ENCODE assay signal across 1 cellular context in the genomic region with DNA sequence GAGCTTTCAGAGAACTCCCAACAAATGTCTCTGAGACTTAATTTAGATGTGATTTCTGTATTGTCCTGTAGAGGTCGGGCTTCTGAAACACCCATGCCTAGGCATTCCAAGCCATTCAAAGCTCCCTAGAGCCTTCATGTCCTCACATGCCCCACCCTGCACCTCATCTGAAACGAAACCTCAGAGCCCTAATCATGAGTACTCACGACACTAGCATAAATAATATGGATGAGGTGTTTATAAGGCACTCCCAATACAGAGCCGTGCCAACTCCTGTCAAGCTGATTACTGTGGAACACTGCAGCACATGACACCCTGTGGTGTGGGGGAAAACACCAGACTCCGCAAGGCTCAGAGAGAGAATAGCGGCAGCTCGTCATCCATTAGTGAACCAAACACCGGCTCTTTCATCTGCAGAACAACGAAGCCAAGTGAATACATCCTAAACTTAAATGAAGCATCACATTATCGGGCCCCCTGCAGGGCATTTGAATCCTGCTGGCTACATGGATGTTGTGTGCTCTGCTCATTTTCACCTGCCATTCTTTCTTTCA.
TF ChIP-seq lines count a peak whose summit lies in the region.

No MANE protein-coding gene starts in this region.

TF ChIP-seq in HEK293, 187 proteins besides CTCF, POLR2A, EP300 and RAD21 (continued from another document and continues in another):
- no peak for TF ChIP-seq HOXD13 (CRISPR knock-in tag; IDR thresholded peaks at IDR 0.05; ENCODE audit: borderline replicate concordance)
- no peak for TF ChIP-seq ZNF549 (tag by site-specific recombination; IDR thresholded peaks at IDR 0.05)
- TF ChIP-seq ZBTB48 (tag by site-specific recombination; IDR thresholded peaks at IDR 0.05): peak; percentile 94
- TF ChIP-seq ZNF501 (tag by site-specific recombination; IDR thresholded peaks at IDR 0.05): peak; percentile 70; the same call in 1 of the 2 replicates
- 0 out of 2 replicates have a peak, but pooled peaks have one; percentile 5 for TF ChIP-seq ZNF335 (tag by site-specific recombination; conservative IDR thresholded peaks at IDR 0.05)
- peak; percentile 72 for TF ChIP-seq KLF1 (tag by site-specific recombination; IDR thresholded peaks at IDR 0.05)
- TF ChIP-seq ZNF623 (tag by site-specific recombination; IDR thresholded peaks at IDR 0.05): no peak
- peak; percentile 87 for TF ChIP-seq ZNF2 (tag by site-specific recombination; IDR thresholded peaks at IDR 0.05)
- TF ChIP-seq ZNF184 (tag by site-specific recombination; IDR thresholded peaks at IDR 0.05): peak; percentile 78; the same call in 1 of the 2 replicates
- no peak for TF ChIP-seq ZNF239 (tag by site-specific recombination; IDR thresholded peaks at IDR 0.05)
- TF ChIP-seq ZNF658 (tag by site-specific recombination; IDR thresholded peaks at IDR 0.05): no peak
- TF ChIP-seq, protein P1, sequence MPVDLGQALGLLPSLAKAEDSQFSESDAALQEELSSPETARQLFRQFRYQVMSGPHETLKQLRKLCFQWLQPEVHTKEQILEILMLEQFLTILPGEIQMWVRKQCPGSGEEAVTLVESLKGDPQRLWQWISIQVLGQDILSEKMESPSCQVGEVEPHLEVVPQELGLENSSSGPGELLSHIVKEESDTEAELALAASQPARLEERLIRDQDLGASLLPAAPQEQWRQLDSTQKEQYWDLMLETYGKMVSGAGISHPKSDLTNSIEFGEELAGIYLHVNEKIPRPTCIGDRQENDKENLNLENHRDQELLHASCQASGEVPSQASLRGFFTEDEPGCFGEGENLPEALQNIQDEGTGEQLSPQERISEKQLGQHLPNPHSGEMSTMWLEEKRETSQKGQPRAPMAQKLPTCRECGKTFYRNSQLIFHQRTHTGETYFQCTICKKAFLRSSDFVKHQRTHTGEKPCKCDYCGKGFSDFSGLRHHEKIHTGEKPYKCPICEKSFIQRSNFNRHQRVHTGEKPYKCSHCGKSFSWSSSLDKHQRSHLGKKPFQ (tag by site-specific recombination; IDR thresholded peaks at IDR 0.05): 0 out of 2 replicates have a peak, but pooled peaks have one; percentile 19
- TF ChIP-seq, protein P2, sequence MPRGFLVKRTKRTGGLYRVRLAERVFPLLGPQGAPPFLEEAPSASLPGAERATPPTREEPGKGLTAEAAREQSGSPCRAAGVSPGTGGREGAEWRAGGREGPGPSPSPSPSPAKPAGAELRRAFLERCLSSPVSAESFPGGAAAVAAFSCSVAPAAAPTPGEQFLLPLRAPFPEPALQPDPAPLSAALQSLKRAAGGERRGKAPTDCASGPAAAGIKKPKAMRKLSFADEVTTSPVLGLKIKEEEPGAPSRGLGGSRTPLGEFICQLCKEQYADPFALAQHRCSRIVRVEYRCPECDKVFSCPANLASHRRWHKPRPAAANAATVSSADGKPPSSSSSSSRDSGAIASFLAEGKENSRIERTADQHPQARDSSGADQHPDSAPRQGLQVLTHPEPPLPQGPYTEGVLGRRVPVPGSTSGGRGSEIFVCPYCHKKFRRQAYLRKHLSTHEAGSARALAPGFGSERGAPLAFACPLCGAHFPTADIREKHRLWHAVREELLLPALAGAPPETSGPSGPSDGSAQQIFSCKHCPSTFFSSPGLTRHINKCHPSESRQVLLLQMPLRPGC (tag by site-specific recombination; IDR thresholded peaks at IDR 0.05): peak; percentile 85
- TF ChIP-seq ZNF596 (tag by site-specific recombination; IDR thresholded peaks at IDR 0.05): 0 out of 2 replicates have a peak, but pooled peaks have one; percentile 26
- TF ChIP-seq ZNF292 (tag by site-specific recombination; IDR thresholded peaks at IDR 0.05; ENCODE audit: borderline replicate concordance, low read depth): no peak
- TF ChIP-seq, protein P3, sequence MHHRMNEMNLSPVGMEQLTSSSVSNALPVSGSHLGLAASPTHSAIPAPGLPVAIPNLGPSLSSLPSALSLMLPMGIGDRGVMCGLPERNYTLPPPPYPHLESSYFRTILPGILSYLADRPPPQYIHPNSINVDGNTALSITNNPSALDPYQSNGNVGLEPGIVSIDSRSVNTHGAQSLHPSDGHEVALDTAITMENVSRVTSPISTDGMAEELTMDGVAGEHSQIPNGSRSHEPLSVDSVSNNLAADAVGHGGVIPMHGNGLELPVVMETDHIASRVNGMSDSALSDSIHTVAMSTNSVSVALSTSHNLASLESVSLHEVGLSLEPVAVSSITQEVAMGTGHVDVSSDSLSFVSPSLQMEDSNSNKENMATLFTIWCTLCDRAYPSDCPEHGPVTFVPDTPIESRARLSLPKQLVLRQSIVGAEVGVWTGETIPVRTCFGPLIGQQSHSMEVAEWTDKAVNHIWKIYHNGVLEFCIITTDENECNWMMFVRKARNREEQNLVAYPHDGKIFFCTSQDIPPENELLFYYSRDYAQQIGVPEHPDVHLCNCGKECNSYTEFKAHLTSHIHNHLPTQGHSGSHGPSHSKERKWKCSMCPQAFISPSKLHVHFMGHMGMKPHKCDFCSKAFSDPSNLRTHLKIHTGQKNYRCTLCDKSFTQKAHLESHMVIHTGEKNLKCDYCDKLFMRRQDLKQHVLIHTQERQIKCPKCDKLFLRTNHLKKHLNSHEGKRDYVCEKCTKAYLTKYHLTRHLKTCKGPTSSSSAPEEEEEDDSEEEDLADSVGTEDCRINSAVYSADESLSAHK (tag by site-specific recombination; IDR thresholded peaks at IDR 0.05): peak; percentile 77
- no peak for TF ChIP-seq ZNF404 (tag by site-specific recombination; IDR thresholded peaks at IDR 0.05)
- TF ChIP-seq ZFHX2 (tag by site-specific recombination; conservative IDR thresholded peaks at IDR 0.05): no peak
- TF ChIP-seq, protein P4, sequence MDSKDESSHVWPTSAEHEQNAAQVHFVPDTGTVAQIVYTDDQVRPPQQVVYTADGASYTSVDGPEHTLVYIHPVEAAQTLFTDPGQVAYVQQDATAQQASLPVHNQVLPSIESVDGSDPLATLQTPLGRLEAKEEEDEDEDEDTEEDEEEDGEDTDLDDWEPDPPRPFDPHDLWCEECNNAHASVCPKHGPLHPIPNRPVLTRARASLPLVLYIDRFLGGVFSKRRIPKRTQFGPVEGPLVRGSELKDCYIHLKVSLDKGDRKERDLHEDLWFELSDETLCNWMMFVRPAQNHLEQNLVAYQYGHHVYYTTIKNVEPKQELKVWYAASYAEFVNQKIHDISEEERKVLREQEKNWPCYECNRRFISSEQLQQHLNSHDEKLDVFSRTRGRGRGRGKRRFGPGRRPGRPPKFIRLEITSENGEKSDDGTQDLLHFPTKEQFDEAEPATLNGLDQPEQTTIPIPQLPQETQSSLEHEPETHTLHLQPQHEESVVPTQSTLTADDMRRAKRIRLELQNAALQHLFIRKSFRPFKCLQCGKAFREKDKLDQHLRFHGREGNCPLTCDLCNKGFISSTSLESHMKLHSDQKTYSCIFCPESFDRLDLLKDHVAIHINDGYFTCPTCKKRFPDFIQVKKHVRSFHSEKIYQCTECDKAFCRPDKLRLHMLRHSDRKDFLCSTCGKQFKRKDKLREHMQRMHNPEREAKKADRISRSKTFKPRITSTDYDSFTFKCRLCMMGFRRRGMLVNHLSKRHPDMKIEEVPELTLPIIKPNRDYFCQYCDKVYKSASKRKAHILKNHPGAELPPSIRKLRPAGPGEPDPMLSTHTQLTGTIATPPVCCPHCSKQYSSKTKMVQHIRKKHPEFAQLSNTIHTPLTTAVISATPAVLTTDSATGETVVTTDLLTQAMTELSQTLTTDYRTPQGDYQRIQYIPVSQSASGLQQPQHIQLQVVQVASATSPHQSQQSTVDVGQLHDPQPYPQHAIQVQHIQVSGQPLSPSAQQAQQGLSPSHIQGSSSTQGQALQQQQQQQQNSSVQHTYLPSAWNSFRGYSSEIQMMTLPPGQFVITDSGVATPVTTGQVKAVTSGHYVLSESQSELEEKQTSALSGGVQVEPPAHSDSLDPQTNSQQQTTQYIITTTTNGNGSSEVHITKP (tag by site-specific recombination; IDR thresholded peaks at IDR 0.05): peak; percentile 57
- TF ChIP-seq MYNN (tag by site-specific recombination; IDR thresholded peaks at IDR 0.05; ENCODE audit: borderline replicate concordance): no peak
- TF ChIP-seq, protein P5, sequence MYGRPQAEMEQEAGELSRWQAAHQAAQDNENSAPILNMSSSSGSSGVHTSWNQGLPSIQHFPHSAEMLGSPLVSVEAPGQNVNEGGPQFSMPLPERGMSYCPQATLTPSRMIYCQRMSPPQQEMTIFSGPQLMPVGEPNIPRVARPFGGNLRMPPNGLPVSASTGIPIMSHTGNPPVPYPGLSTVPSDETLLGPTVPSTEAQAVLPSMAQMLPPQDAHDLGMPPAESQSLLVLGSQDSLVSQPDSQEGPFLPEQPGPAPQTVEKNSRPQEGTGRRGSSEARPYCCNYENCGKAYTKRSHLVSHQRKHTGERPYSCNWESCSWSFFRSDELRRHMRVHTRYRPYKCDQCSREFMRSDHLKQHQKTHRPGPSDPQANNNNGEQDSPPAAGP (tag by site-specific recombination; IDR thresholded peaks at IDR 0.05): peak; percentile 73; the same call in 1 of the 2 replicates
- TF ChIP-seq, protein P6, sequence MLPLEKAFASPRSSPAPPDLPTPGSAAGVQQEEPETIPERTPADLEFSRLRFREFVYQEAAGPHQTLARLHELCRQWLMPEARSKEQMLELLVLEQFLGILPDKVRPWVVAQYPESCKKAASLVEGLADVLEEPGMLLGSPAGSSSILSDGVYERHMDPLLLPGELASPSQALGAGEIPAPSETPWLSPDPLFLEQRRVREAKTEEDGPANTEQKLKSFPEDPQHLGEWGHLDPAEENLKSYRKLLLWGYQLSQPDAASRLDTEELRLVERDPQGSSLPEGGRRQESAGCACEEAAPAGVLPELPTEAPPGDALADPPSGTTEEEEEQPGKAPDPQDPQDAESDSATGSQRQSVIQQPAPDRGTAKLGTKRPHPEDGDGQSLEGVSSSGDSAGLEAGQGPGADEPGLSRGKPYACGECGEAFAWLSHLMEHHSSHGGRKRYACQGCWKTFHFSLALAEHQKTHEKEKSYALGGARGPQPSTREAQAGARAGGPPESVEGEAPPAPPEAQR (tag by site-specific recombination; IDR thresholded peaks at IDR 0.05): no peak
- TF ChIP-seq, protein P7, sequence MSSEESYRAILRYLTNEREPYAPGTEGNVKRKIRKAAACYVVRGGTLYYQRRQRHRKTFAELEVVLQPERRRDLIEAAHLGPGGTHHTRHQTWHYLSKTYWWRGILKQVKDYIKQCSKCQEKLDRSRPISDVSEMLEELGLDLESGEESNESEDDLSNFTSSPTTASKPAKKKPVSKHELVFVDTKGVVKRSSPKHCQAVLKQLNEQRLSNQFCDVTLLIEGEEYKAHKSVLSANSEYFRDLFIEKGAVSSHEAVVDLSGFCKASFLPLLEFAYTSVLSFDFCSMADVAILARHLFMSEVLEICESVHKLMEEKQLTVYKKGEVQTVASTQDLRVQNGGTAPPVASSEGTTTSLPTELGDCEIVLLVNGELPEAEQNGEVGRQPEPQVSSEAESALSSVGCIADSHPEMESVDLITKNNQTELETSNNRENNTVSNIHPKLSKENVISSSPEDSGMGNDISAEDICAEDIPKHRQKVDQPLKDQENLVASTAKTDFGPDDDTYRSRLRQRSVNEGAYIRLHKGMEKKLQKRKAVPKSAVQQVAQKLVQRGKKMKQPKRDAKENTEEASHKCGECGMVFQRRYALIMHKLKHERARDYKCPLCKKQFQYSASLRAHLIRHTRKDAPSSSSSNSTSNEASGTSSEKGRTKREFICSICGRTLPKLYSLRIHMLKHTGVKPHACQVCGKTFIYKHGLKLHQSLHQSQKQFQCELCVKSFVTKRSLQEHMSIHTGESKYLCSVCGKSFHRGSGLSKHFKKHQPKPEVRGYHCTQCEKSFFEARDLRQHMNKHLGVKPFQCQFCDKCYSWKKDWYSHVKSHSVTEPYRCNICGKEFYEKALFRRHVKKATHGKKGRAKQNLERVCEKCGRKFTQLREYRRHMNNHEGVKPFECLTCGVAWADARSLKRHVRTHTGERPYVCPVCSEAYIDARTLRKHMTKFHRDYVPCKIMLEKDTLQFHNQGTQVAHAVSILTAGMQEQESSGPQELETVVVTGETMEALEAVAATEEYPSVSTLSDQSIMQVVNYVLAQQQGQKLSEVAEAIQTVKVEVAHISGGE (tag by site-specific recombination; conservative IDR thresholded peaks at IDR 0.05; ENCODE audit: low read depth): no peak
- TF ChIP-seq ZNF747 (tag by site-specific recombination; IDR thresholded peaks at IDR 0.05): no peak
- TF ChIP-seq TCF7L2 (IDR thresholded peaks at IDR 0.05; ENCODE audit: borderline replicate concordance, low read depth, low read length): peak; percentile 24; the same call in 1 of the 2 replicates
- TF ChIP-seq, protein P8, sequence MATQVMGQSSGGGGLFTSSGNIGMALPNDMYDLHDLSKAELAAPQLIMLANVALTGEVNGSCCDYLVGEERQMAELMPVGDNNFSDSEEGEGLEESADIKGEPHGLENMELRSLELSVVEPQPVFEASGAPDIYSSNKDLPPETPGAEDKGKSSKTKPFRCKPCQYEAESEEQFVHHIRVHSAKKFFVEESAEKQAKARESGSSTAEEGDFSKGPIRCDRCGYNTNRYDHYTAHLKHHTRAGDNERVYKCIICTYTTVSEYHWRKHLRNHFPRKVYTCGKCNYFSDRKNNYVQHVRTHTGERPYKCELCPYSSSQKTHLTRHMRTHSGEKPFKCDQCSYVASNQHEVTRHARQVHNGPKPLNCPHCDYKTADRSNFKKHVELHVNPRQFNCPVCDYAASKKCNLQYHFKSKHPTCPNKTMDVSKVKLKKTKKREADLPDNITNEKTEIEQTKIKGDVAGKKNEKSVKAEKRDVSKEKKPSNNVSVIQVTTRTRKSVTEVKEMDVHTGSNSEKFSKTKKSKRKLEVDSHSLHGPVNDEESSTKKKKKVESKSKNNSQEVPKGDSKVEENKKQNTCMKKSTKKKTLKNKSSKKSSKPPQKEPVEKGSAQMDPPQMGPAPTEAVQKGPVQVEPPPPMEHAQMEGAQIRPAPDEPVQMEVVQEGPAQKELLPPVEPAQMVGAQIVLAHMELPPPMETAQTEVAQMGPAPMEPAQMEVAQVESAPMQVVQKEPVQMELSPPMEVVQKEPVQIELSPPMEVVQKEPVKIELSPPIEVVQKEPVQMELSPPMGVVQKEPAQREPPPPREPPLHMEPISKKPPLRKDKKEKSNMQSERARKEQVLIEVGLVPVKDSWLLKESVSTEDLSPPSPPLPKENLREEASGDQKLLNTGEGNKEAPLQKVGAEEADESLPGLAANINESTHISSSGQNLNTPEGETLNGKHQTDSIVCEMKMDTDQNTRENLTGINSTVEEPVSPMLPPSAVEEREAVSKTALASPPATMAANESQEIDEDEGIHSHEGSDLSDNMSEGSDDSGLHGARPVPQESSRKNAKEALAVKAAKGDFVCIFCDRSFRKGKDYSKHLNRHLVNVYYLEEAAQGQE (tag by site-specific recombination; IDR thresholded peaks at IDR 0.05): no peak
- TF ChIP-seq ZNF175 (tag by site-specific recombination; IDR thresholded peaks at IDR 0.05): no peak
